1 cellular context compared by ENCODE assay signal in genomic region chr18:54946149-54946581, GRCh38.
TF ChIP-seq lines count a peak whose summit lies in the region.

No MANE protein-coding gene starts in this region.

TF ChIP-seq in HepG2, 621 proteins besides CTCF, POLR2A, EP300 and RAD21 (continued from another document and continues in another):
- no peak for TF ChIP-seq NFAT5 (CRISPR knock-in tag; IDR thresholded peaks at IDR 0.05)
- no peak for TF ChIP-seq ZNF737 (CRISPR knock-in tag; IDR thresholded peaks at IDR 0.05; ENCODE audit: borderline replicate concordance)
- peak; percentile 85 for TF ChIP-seq CREM (IDR thresholded peaks at IDR 0.05)
- no peak for TF ChIP-seq CREM (CRISPR knock-in tag; IDR thresholded peaks at IDR 0.05)
- peak in 1 of 2 experiments; percentile 41; a peak in 1 of 4 replicates for TF ChIP-seq MAFK (conservative IDR thresholded peaks at IDR 0.05 in 1 of 2, IDR thresholded peaks at IDR 0.05 in 1 of 2; ENCODE audit: low read length in 2 of 2)
- no peak for TF ChIP-seq ATM (IDR thresholded peaks at IDR 0.05; ENCODE audit: borderline replicate concordance)
- TF ChIP-seq ZNF629 (CRISPR knock-in tag; conservative IDR thresholded peaks at IDR 0.05), result peak; percentile 85
- TF ChIP-seq REL (CRISPR knock-in tag; conservative IDR thresholded peaks at IDR 0.05), result no peak
- TF ChIP-seq RBM22 (optimal IDR thresholded peaks at IDR 0.05; ENCODE audit: low read length), result no peak
- TF ChIP-seq ARNTL (CRISPR knock-in tag; IDR thresholded peaks at IDR 0.05), result peak; percentile 43; the same call in 1 of the 2 replicates
- TF ChIP-seq ZNF615 (CRISPR knock-in tag; IDR thresholded peaks at IDR 0.05; ENCODE audit: borderline replicate concordance), result no peak
- TF ChIP-seq ZNF883 (CRISPR knock-in tag; IDR thresholded peaks at IDR 0.05; ENCODE audit: not compliant biosample characterization), result no peak
- no peak for TF ChIP-seq ZFAT (CRISPR knock-in tag; conservative IDR thresholded peaks at IDR 0.05)
- TF ChIP-seq MATR3 (CRISPR knock-in tag; IDR thresholded peaks at IDR 0.05), result no peak
- peak; percentile 97 for TF ChIP-seq ONECUT2 (CRISPR knock-in tag; IDR thresholded peaks at IDR 0.05)
- no peak for TF ChIP-seq MXD1 (CRISPR knock-in tag; IDR thresholded peaks at IDR 0.05)
- TF ChIP-seq REXO4 (CRISPR knock-in tag; IDR thresholded peaks at IDR 0.05; ENCODE audit: borderline replicate concordance), result no peak
- TF ChIP-seq HDAC2 (CRISPR knock-in tag; IDR thresholded peaks at IDR 0.05), result peak; percentile 93
- TF ChIP-seq ETS1 (CRISPR knock-in tag; IDR thresholded peaks at IDR 0.05), result no peak
- TF ChIP-seq ZFP36L2 (CRISPR knock-in tag; IDR thresholded peaks at IDR 0.05), result no peak
- TF ChIP-seq ZNF740 (CRISPR knock-in tag; IDR thresholded peaks at IDR 0.05), result no peak
- TF ChIP-seq ZNF891 (CRISPR knock-in tag; IDR thresholded peaks at IDR 0.05), result no peak
- TF ChIP-seq KLF13 (CRISPR knock-in tag; IDR thresholded peaks at IDR 0.05), result no peak
- TF ChIP-seq ZFP36L1 (CRISPR knock-in tag; IDR thresholded peaks at IDR 0.05), result 0 out of 2 replicates have a peak, but pooled peaks have one; percentile 39
- TF ChIP-seq ZKSCAN1 (IDR thresholded peaks at IDR 0.05; ENCODE audit: low read length), result no peak
- TF ChIP-seq FOXK1 (CRISPR knock-in tag; IDR thresholded peaks at IDR 0.05; ENCODE audit: borderline replicate concordance, low read depth), result peak; percentile 83; the same call in 1 of the 2 replicates
- no peak for TF ChIP-seq JUND (CRISPR knock-in tag; IDR thresholded peaks at IDR 0.05)
- TF ChIP-seq ZNF577 (CRISPR knock-in tag; IDR thresholded peaks at IDR 0.05; ENCODE audit: borderline replicate concordance, low read depth), result no peak
- no peak for TF ChIP-seq ZNF253 (CRISPR knock-in tag; IDR thresholded peaks at IDR 0.05; ENCODE audit: borderline replicate concordance)
- TF ChIP-seq TMF1 (CRISPR knock-in tag; IDR thresholded peaks at IDR 0.05; ENCODE audit: low read depth), result no peak
- no peak for TF ChIP-seq ZNF800 (CRISPR knock-in tag; IDR thresholded peaks at IDR 0.05)
- TF ChIP-seq HES4 (CRISPR knock-in tag; IDR thresholded peaks at IDR 0.05; ENCODE audit: borderline replicate concordance), result no peak
- TF ChIP-seq ZNF724P (CRISPR knock-in tag; IDR thresholded peaks at IDR 0.05; ENCODE audit: borderline replicate concordance), result no peak
- no peak for TF ChIP-seq ZNF572 (CRISPR knock-in tag; IDR thresholded peaks at IDR 0.05)
- TF ChIP-seq PHF20 (CRISPR knock-in tag; IDR thresholded peaks at IDR 0.05), result no peak
- TF ChIP-seq ZSCAN22 (CRISPR knock-in tag; IDR thresholded peaks at IDR 0.05), result no peak
- TF ChIP-seq POGK (CRISPR knock-in tag; conservative IDR thresholded peaks at IDR 0.05), result peak; percentile 55
- no peak for TF ChIP-seq SNRNP70 (IDR thresholded peaks at IDR 0.05; ENCODE audit: low read depth, low read length)
- no peak for TF ChIP-seq RBAK (CRISPR knock-in tag; IDR thresholded peaks at IDR 0.05)
- 0 out of 2 replicates have a peak, but pooled peaks have one; percentile 42 for TF ChIP-seq KLF9 (CRISPR knock-in tag; IDR thresholded peaks at IDR 0.05; ENCODE audit: low read depth)
- peak; percentile 94 for TF ChIP-seq RXRB (CRISPR knock-in tag; IDR thresholded peaks at IDR 0.05; ENCODE audit: borderline replicate concordance)
- TF ChIP-seq CHD4 (IDR thresholded peaks at IDR 0.05; ENCODE audit: borderline replicate concordance, low read length), result no peak
- no peak for TF ChIP-seq ZBTB49 (CRISPR knock-in tag; IDR thresholded peaks at IDR 0.05; ENCODE audit: borderline replicate concordance)
- TF ChIP-seq ZNF775 (CRISPR knock-in tag; IDR thresholded peaks at IDR 0.05; ENCODE audit: borderline replicate concordance), result no peak
- TF ChIP-seq DMAP1 (CRISPR knock-in tag; IDR thresholded peaks at IDR 0.05), result peak; percentile 83
- no peak for TF ChIP-seq ZFP37 (CRISPR knock-in tag; IDR thresholded peaks at IDR 0.05; ENCODE audit: borderline replicate concordance)
- no peak for TF ChIP-seq POLR2AphosphoS2 (IDR thresholded peaks at IDR 0.05; ENCODE audit: low read depth, low read length)
- TF ChIP-seq ELF3 (CRISPR knock-in tag; IDR thresholded peaks at IDR 0.05), result peak; percentile 98
- TF ChIP-seq CBFB (CRISPR knock-in tag; IDR thresholded peaks at IDR 0.05), result 0 out of 2 replicates have a peak, but pooled peaks have one; percentile 16
- peak; percentile 99 for TF ChIP-seq ARID5B (CRISPR knock-in tag; IDR thresholded peaks at IDR 0.05)
- no peak; the same call in 1 of the 2 replicates for TF ChIP-seq ZNF691 (CRISPR knock-in tag; IDR thresholded peaks at IDR 0.05; ENCODE audit: borderline replicate concordance, low read depth)
- 0 out of 2 replicates have a peak, but pooled peaks have one; percentile 56 for TF ChIP-seq NR2C2 (CRISPR knock-in tag; IDR thresholded peaks at IDR 0.05; ENCODE audit: borderline replicate concordance)
- no peak for TF ChIP-seq ZNF34 (CRISPR knock-in tag; IDR thresholded peaks at IDR 0.05; ENCODE audit: borderline replicate concordance)
